8 cellular contexts compared by ENCODE assay signal in genomic region chr3:113844622-113845222, GRCh38. TPM values are rescaled to one million over a fixed set of nuclear protein-coding genes. Genes with fewer than 3 reads are reported as not detected.
DNase-seq lines count a peak whose midpoint lies in the region; ATAC-seq, FAIRE-seq and TF ChIP-seq lines count a peak whose summit lies in the region.

No MANE protein-coding gene starts in this region.

- H3K9me3 ChIP-seq in Peyer's patch (no peaks in the 10 kb centered on the region), psoas muscle (no peaks in the 10 kb centered on the region)

- no peak overlapping the region for H3K4me3 ChIP-seq in Peyer's patch
- H3K4me3 ChIP-seq in psoas muscle, result no peak overlapping the region

- peak in 1 of 4 donors; percentile 55 for ATAC-seq in psoas muscle
- ATAC-seq in HG02610 (IDR thresholded peaks at IDR 0.05; ENCODE audit: unreplicated experiment), result no peak
- ATAC-seq in HG02973 (IDR thresholded peaks at IDR 0.05; ENCODE audit: unreplicated experiment), result no peak

- no peaks in the 10 kb centered on the region for H3K27me3 ChIP-seq in Peyer's patch
- H3K27me3 ChIP-seq in psoas muscle (ENCODE audit: insufficient read depth in 3 of 3, low read length in 2 of 3), result no peaks in the 10 kb centered on the region

- WGBS in psoas muscle, 3 donors, result 45 to 52% (median 50%) methylated on average over 4 of the region's 4 CpGs

- TF ChIP-seq CTCF in Peyer's patch (IDR thresholded peaks at IDR 0.05) (peak in 5 of 6 experiments; percentile 8 to 85 (median 76)), psoas muscle (IDR thresholded peaks at IDR 0.05) (peak; percentile 53)

- DNase-seq in Daoy (ENCODE audit: low read depth) (peak; percentile 19), HTR-8/SVneo (ENCODE audit: insufficient read length, low spot score) (peak; percentile 33), Peyer's patch (no peak), fibroblast of gingiva (ENCODE audit: low read depth) (peak; percentile 28), psoas muscle (no peak)
- DNase-seq in activated CD4-positive, alpha-beta T cell treated with anti-CD3 and anti-CD28 coated beads for 4 hours, result no peak

- H3K4me1 ChIP-seq in Peyer's patch (no peaks in the 10 kb centered on the region), psoas muscle (no peaks in the 10 kb centered on the region)

- intact Hi-C loops in psoas muscle (cut with DNase I), result loop anchor here (5.0 to 10.0 kb wide), 2 partner anchors 68 to 210 kb away; partner anchors contain the start of genes CCDC191 (in 1 of the 2) and QTRT2 (in 1 of the 2)

- no peak for FAIRE-seq in HTR-8/SVneo (lab: Jason Lieb, UNC)

- no peak for TF ChIP-seq POLR2A in Peyer's patch (IDR thresholded peaks at IDR 0.05)

- no peaks in the 10 kb centered on the region for H3K36me3 ChIP-seq in Peyer's patch
- no peaks in the 10 kb centered on the region for H3K36me3 ChIP-seq in psoas muscle (ENCODE audit: insufficient read depth in 1 of 2, low read depth in 1 of 2)

- H3K27ac ChIP-seq in Peyer's patch (no peak overlapping the region), psoas muscle (no peak overlapping the region)

RNA-seq across cellular contexts. Expression of gene GRAMD1C, which starts 6.1 kb away (rescaled TPM):
- 11.7 and 22.1 TPM in 2 replicates for total RNA-seq in Daoy (2014; rRNA removed; shearing (Covaris generic))
- total RNA-seq in Peyer's patch, result 10 to 100 TPM; 20.6 to 48.0 (median 30.0) TPM
- under 1 TPM; 0.53 to 0.81 (median 0.65) TPM for total RNA-seq in psoas muscle
- polyA plus RNA-seq in psoas muscle, result under 1 TPM; 0.20 to 0.39 (median 0.36) TPM

Comparison
In these comparisons a context has a peak if more than half of its experiments do, and no peak if none do; other contexts are left out.
1. DNase-seq: peak in Daoy (single experiment), HTR-8/SVneo (single experiment) and fibroblast of gingiva (single experiment); none in Peyer's patch (0 of 3), psoas muscle (0 of 2) and activated CD4-positive, alpha-beta T cell treated with anti-CD3 and anti-CD28 coated beads for 4 hours (0 of 2).